In genomic region chr6:136744889-136745288, GRCh38 we compare ENCODE assay signal across 28 cellular contexts. TPM values are rescaled to one million over a fixed set of nuclear protein-coding genes. Genes with fewer than 3 reads are reported as not detected.
A peak's percentile ranks its signal among the peaks of the same experiment; 100 is the strongest.
DNase-seq lines count a peak whose midpoint lies in the region; ATAC-seq, FAIRE-seq and TF ChIP-seq lines count a peak whose summit lies in the region.
"Had no signal": no experiment of that assay in that cellular context is flagged by ENCODE, and none has a peak within 500 bp of the region (broad histone marks: within the 10 kb centered on the region; RNA-seq: fewer than 3 reads in every experiment).

No MANE protein-coding gene starts in this region.

- 43% methylated on average over 5 of the region's 5 CpGs for WGBS in K562 (ENCODE audit: insufficient coverage, low coverage, missing lambda C conversion rate)
- WGBS in endodermal cell (ENCODE audit: insufficient coverage in 1 of 2, insufficient read length in 1 of 2), 2 experiments, result 92 to 100% methylated on average over 1 to 3 of the region's 5 CpGs

- FAIRE-seq in K562 (lab: Jason Lieb, UNC), result no peak

- H3K4me1 ChIP-seq in right atrium auricular region (peaks cover 0 to 6% of the 10 kb centered on the region in 2 donors), K562 (replicated peaks in 1 of 2; ENCODE audit: control insufficient read depth in 2 of 2, insufficient read depth in 2 of 2, low read length in 2 of 2) (peaks cover 5 to 37% of the 10 kb centered on the region in 2 experiments), endodermal cell (ENCODE audit: control insufficient read depth, insufficient read depth, low read length) (peaks cover 4% of the 10 kb centered on the region), tibial artery (peaks cover 0 to 50% (median 13%) of the 10 kb centered on the region in 4 donors)
- H3K4me1 ChIP-seq: BE2C, SJCRH30 had no signal

- H3K4me2 ChIP-seq in K562 (ENCODE audit: insufficient read depth, low read length), result no peak overlapping the region

- H3K36me3 ChIP-seq in right atrium auricular region, result no peaks in the 10 kb centered on the region
- no peaks in the 10 kb centered on the region; the same call in 2 of the 3 replicates for H3K36me3 ChIP-seq in K562 (ENCODE audit: control insufficient read depth, insufficient read depth, low read length)
- H3K36me3 ChIP-seq in endodermal cell (ENCODE audit: control insufficient read depth, insufficient read depth, low read length), result no peaks in the 10 kb centered on the region
- no peaks in the 10 kb centered on the region for H3K36me3 ChIP-seq in tibial artery
- H3K36me3 ChIP-seq: BE2C, HAP-1, MG63, SJCRH30 had no signal

- H3K27me3 ChIP-seq in right atrium auricular region (no peaks in the 10 kb centered on the region), K562 (ENCODE audit: control insufficient read depth in 2 of 2, insufficient read depth in 2 of 2, low read length in 2 of 2) (no peaks in the 10 kb centered on the region), endodermal cell (ENCODE audit: control insufficient read depth, insufficient read depth, low read length, poor library complexity, severe bottlenecking) (no peaks in the 10 kb centered on the region), tibial artery (no peaks in the 10 kb centered on the region)
- H3K27me3 ChIP-seq: BE2C, MG63, SJCRH30 had no signal

- TF ChIP-seq EP300 in K562 (IDR thresholded peaks at IDR 0.05; ENCODE audit: low read length), result no peak

- H3K9me3 Mint-ChIP-seq in endodermal cell, result no peaks in the 10 kb centered on the region
- H3K9me3 Mint-ChIP-seq: CD14-positive monocyte; CD8-positive, alpha-beta memory T cell; HFFc6 had no signal

- no peak for TF ChIP-seq RAD21 in K562 (CRISPR knock-in tag; conservative IDR thresholded peaks at IDR 0.05 in 1 of 2, IDR thresholded peaks at IDR 0.05 in 1 of 2)

- TF ChIP-seq POLR2A in K562 (conservative IDR thresholded peaks at IDR 0.05), result no peak

- no TSS peak for BruUV-seq in K562 (replicated peaks; lab: Mats Ljungman, UMichigan)

- H3K36me3 Mint-ChIP-seq in endodermal cell (ENCODE audit: low read depth), result no peaks in the 10 kb centered on the region
- H3K36me3 Mint-ChIP-seq in T-helper 17 cell (ENCODE audit: low read depth), result peaks cover 2% of the 10 kb centered on the region

- POLR2A ChIA-PET in K562 (lab: Yijun Ruan, JAX), result interaction anchor here (0.6 to 1.3 kb wide), 4 partner anchors 21 to 662 kb away, joined by 3 to 4 read pairs (median 3); no protein-coding TSS in a partner anchor

- H3K27me3 Mint-ChIP-seq in endodermal cell (ENCODE audit: insufficient read depth) (no peaks in the 10 kb centered on the region), T-helper 17 cell (no peaks in the 10 kb centered on the region)
- H3K27me3 Mint-ChIP-seq: CD8-positive, alpha-beta memory T cell had no signal

- no peak overlapping the region for H3K9ac ChIP-seq in K562 (ENCODE audit: insufficient read depth in 1 of 2, low read depth in 2 of 2, low read length in 2 of 2)
- no peak overlapping the region for H3K9ac ChIP-seq in endodermal cell (ENCODE audit: extremely low read depth, low read length, poor library complexity, severe bottlenecking)

- H3K27ac ChIP-seq in right atrium auricular region, result no peak overlapping the region
- peak overlapping the region; percentile 41; the same call in 1 of the 3 replicates for H3K27ac ChIP-seq in K562 (ENCODE audit: extremely low read depth, low read depth, low read length)
- H3K27ac ChIP-seq in endodermal cell (ENCODE audit: low read depth, low read length), result no peak overlapping the region
- peak overlapping the region; percentile 29 to 54 for H3K27ac ChIP-seq in tibial artery
- H3K27ac ChIP-seq: SJCRH30 had no signal

- H3K27ac Mint-ChIP-seq in endodermal cell (no peak overlapping the region), T-helper 17 cell (no peak overlapping the region)
- H3K27ac Mint-ChIP-seq: HFFc6 had no signal

- intact Hi-C loops in Right ventricle myocardium inferior (cut with DNase I), result no loop called here
- intact Hi-C loops in K562 (cut with micrococcal nuclease), result no loop called here
- intact Hi-C loops in tibial artery (cut with DNase I; ENCODE audit: low total_unique reads), result no loop called here

- peaks cover 12% of the 10 kb centered on the region for H3K4me1 Mint-ChIP-seq in endodermal cell
- H3K4me1 Mint-ChIP-seq in T-helper 17 cell, result peaks cover 47% of the 10 kb centered on the region

- DNase-seq in Right ventricle myocardium inferior (ENCODE audit: missing footprints), result no peak
- DNase-seq in right atrium auricular region (ENCODE audit: low spot score), result no peak
- no peak for DNase-seq in K562 (ENCODE audit: extremely low read depth in 1 of 4, low spot score in 3 of 4)
- peak; percentile 3 for DNase-seq in endodermal cell
- DNase-seq in tibial artery, result no peak
- DNase-seq in NCI-H2171 treated with DMSO at 0.1 percent for 48 hours (lab: John Stamatoyannopoulos, UW), result no peak
- no peak for DNase-seq in T-helper 17 cell
- DNase-seq: 8988T; ACHN; BE2C; CD8-positive, alpha-beta memory T cell; DMS 273 treated with DMSO at 0.1 percent for 48 hours; DMS79; EL; GF-D8; GOT3; HFFc6; KG1; MG63; NCI-H1105 treated with DMSO at 0.1 percent for 48 hours; NCI-H2029; NCI-H446 treated with DMSO at 0.1 percent for 48 hours; NCI-H526; NCI-H82; SJCRH30 had no signal

- H4K20me1 ChIP-seq in K562 (replicated peaks; ENCODE audit: control insufficient read depth, insufficient read depth, low read length), result no peaks in the 10 kb centered on the region

- TF ChIP-seq CTCF in right atrium auricular region (IDR thresholded peaks at IDR 0.05) (no peak), K562 (IDR thresholded peaks at IDR 0.05 in 2 of 3, conservative IDR thresholded peaks at IDR 0.05 in 1 of 3; ENCODE audit: insufficient read depth in 2 of 3, low read depth in 1 of 3, low read length in 3 of 3) (no peak), endodermal cell (conservative IDR thresholded peaks at IDR 0.05) (no peak), tibial artery (IDR thresholded peaks at IDR 0.05) (no peak)

- peaks cover 95% of the 10 kb centered on the region for H3K79me2 ChIP-seq in K562 (ENCODE audit: control insufficient read depth, insufficient read depth, low read length)

- CTCF ChIA-PET in K562 (lab: Yijun Ruan, JAX; ENCODE audit: low intra/inter-chr PET ratio), result no interaction called here

- no peak overlapping the region for H3K4me3 Mint-ChIP-seq in endodermal cell
- H3K4me3 Mint-ChIP-seq in T-helper 17 cell, result no peak overlapping the region
- H3K4me3 Mint-ChIP-seq: CD14-positive monocyte; CD8-positive, alpha-beta memory T cell; HFFc6 had no signal

- no peak overlapping the region for H2AFZ ChIP-seq in K562 (ENCODE audit: low read depth, low read length)

- in situ Hi-C loops in K562 (cut with MboI), result no loop called here

- H3K9me3 ChIP-seq in right atrium auricular region, result no peaks in the 10 kb centered on the region
- no peaks in the 10 kb centered on the region for H3K9me3 ChIP-seq in K562 (replicated peaks; ENCODE audit: control insufficient read depth, insufficient read depth, low read depth, low read length)
- H3K9me3 ChIP-seq in endodermal cell (ENCODE audit: control insufficient read depth, low read length), result no peaks in the 10 kb centered on the region
- no peaks in the 10 kb centered on the region for H3K9me3 ChIP-seq in tibial artery
- H3K9me3 ChIP-seq in T-helper 17 cell (ENCODE audit: control insufficient read depth, low read length, poor library complexity, severe bottlenecking), result no peaks in the 10 kb centered on the region
- H3K9me3 ChIP-seq: BE2C, HAP-1, MG63, SJCRH30 had no signal

- ATAC-seq in Right ventricle myocardium inferior (peak; percentile 49), K562 (no peak), T-helper 17 cell (no peak)
- ATAC-seq: Panc1 had no signal

- H3K4me3 ChIP-seq in right atrium auricular region (no peak overlapping the region), K562 (no peak overlapping the region), endodermal cell (ENCODE audit: low read length) (no peak overlapping the region), tibial artery (peak overlapping the region; percentile 28 to 29)
- H3K4me3 ChIP-seq: HAP-1, MG63, SJCRH30 had no signal

- H3K9me1 ChIP-seq in K562 (ENCODE audit: control insufficient read depth, insufficient read depth, low read length), result no peaks in the 10 kb centered on the region

TF ChIP-seq in K562, 482 proteins besides CTCF, POLR2A, EP300 and RAD21 (continues in another document):
- TF ChIP-seq, protein P1, sequence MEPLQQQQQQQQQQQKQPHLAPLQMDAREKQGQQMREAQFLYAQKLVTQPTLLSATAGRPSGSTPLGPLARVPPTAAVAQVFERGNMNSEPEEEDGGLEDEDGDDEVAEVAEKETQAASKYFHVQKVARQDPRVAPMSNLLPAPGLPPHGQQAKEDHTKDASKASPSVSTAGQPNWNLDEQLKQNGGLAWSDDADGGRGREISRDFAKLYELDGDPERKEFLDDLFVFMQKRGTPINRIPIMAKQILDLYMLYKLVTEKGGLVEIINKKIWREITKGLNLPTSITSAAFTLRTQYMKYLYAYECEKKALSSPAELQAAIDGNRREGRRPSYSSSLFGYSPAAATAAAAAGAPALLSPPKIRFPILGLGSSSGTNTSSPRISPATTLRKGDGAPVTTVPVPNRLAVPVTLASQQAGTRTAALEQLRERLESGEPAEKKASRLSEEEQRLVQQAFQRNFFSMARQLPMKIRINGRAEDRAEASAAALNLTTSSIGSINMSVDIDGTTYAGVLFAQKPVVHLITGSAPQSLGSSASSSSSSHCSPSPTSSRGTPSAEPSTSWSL (CRISPR knock-in tag; IDR thresholded peaks at IDR 0.05; ENCODE audit: borderline replicate concordance), result no peak

RNA-seq across cellular contexts. Expression of gene MAP3K5, which starts 47.4 kb away (rescaled TPM):
- total RNA-seq in Right ventricle myocardium inferior (34.7 TPM), right atrium auricular region (10 to 100 TPM in 1 of 2 donors, 1 to 10 TPM in 1; 6.7 to 11.9 TPM), K562 (2014; rRNA removed) (10.4 and 11.6 TPM in 2 replicates), K562 (2014; rRNA removed; fragmentation: Illumina TruSeq; extraction: Trizol) (12.7 and 15.3 TPM in 2 replicates), K562 (2015; rRNA removed; fragmentation: Illumina TruSeq; extraction: Trizol) (9.2 and 9.9 TPM in 2 replicates), K562 (2021) (11.7 and 13.0 TPM in 2 replicates), endodermal cell (1 to 10 TPM; 1.6 to 3.4 TPM), T-helper 17 cell (10 to 100 TPM; 35.6 to 40.3 TPM)
- total RNA-seq in K562 (2011; cell fraction: chromatin; rRNA removed; ENCODE audit: low replicate concordance), result 17.0 and 33.7 TPM in 2 replicates
- 7.8 and 10.1 TPM in 2 replicates for total RNA-seq in K562 (2011; cell fraction: nucleolus; rRNA removed)
- total RNA-seq in K562 (2011; cell fraction: nucleoplasm; rRNA removed), result 10.5 and 10.6 TPM in 2 replicates
- polyA plus RNA-seq in K562 (2011; rRNA removed) (7.9 and 9.1 TPM in 2 replicates), K562 (2014; fragmentation: Illumina TruSeq; extraction: Trizol) (8.6 and 10.4 TPM in 2 replicates), K562 (2014; fragmentation: Nextera tagmentation; extraction: Ambion mirVana) (1 to 10 TPM; 2.2 to 3.3 TPM), K562 (2014; rRNA removed) (6.9 and 7.3 TPM in 2 replicates)
- polyA plus RNA-seq in K562 (2011; cell fraction: cytosol; rRNA removed), result 2.1 and 3.6 TPM in 2 replicates
- 6.2 and 8.7 TPM in 2 replicates for polyA plus RNA-seq in K562 (2011; cell fraction: nucleus; rRNA removed)
- 6.6 and 6.7 TPM in 2 replicates for polyA plus RNA-seq in K562 (2012)
- polyA minus RNA-seq in K562 (2011; rRNA and poly(A)+ RNA removed), result 13.9 and 23.8 TPM in 2 replicates
- polyA minus RNA-seq in K562 (2011; cell fraction: cytosol; rRNA and poly(A)+ RNA removed), result 5.1 and 5.8 TPM in 2 replicates
- 9.0 and 19.5 TPM in 2 replicates for polyA minus RNA-seq in K562 (2011; cell fraction: nucleus; rRNA and poly(A)+ RNA removed)
- 0.32 TPM for polyA plus RNA-seq in endodermal cell (2013, experiment 1 of 2)
- polyA plus RNA-seq in endodermal cell (2013, experiment 2 of 2), result 0.12 TPM

Comparison
In these comparisons a context has a peak if more than half of its experiments do, and no peak if none do; other contexts are left out.
1. H3K27ac ChIP-seq: peak in K562 (single experiment) and tibial artery (2 of 2); none in right atrium auricular region (0 of 2) and endodermal cell (single experiment).
2. H3K4me3 ChIP-seq: peak in tibial artery (2 of 2); none in right atrium auricular region (0 of 2), K562 (single experiment) and endodermal cell (single experiment).